1 cellular context compared by ENCODE assay signal in the genomic region with DNA sequence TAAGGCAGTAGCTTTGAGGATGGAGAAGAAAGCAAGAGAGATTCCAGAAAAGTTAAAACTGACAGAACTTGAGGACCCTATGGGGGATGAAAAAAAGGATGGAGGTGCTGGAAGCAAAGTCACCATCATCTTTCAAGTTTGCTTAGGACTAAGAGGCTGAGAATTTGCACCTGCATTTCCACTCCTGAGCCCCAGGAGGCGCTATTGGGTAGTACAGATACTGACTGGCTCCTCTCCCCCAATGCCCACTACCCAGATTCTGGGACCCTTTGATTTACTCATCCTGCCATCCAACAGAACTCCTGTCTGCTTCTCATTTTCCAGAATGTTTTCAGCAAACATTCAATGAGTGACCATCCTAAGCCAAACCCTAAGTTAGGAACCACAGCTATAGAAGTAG.
TF ChIP-seq lines count a peak whose summit lies in the region.

No MANE protein-coding gene starts in this region.

TF ChIP-seq in Ishikawa, 13 proteins besides CTCF, POLR2A, EP300 and RAD21 (continued from another document):
- TF ChIP-seq, protein P1, sequence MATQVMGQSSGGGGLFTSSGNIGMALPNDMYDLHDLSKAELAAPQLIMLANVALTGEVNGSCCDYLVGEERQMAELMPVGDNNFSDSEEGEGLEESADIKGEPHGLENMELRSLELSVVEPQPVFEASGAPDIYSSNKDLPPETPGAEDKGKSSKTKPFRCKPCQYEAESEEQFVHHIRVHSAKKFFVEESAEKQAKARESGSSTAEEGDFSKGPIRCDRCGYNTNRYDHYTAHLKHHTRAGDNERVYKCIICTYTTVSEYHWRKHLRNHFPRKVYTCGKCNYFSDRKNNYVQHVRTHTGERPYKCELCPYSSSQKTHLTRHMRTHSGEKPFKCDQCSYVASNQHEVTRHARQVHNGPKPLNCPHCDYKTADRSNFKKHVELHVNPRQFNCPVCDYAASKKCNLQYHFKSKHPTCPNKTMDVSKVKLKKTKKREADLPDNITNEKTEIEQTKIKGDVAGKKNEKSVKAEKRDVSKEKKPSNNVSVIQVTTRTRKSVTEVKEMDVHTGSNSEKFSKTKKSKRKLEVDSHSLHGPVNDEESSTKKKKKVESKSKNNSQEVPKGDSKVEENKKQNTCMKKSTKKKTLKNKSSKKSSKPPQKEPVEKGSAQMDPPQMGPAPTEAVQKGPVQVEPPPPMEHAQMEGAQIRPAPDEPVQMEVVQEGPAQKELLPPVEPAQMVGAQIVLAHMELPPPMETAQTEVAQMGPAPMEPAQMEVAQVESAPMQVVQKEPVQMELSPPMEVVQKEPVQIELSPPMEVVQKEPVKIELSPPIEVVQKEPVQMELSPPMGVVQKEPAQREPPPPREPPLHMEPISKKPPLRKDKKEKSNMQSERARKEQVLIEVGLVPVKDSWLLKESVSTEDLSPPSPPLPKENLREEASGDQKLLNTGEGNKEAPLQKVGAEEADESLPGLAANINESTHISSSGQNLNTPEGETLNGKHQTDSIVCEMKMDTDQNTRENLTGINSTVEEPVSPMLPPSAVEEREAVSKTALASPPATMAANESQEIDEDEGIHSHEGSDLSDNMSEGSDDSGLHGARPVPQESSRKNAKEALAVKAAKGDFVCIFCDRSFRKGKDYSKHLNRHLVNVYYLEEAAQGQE (IDR thresholded peaks at IDR 0.05; ENCODE audit: low read depth), result no peak
- TF ChIP-seq, protein P2, sequence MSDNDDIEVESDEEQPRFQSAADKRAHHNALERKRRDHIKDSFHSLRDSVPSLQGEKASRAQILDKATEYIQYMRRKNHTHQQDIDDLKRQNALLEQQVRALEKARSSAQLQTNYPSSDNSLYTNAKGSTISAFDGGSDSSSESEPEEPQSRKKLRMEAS (IDR thresholded peaks at IDR 0.05), result no peak
